8 cellular contexts compared by ENCODE assay signal in the genomic region with DNA sequence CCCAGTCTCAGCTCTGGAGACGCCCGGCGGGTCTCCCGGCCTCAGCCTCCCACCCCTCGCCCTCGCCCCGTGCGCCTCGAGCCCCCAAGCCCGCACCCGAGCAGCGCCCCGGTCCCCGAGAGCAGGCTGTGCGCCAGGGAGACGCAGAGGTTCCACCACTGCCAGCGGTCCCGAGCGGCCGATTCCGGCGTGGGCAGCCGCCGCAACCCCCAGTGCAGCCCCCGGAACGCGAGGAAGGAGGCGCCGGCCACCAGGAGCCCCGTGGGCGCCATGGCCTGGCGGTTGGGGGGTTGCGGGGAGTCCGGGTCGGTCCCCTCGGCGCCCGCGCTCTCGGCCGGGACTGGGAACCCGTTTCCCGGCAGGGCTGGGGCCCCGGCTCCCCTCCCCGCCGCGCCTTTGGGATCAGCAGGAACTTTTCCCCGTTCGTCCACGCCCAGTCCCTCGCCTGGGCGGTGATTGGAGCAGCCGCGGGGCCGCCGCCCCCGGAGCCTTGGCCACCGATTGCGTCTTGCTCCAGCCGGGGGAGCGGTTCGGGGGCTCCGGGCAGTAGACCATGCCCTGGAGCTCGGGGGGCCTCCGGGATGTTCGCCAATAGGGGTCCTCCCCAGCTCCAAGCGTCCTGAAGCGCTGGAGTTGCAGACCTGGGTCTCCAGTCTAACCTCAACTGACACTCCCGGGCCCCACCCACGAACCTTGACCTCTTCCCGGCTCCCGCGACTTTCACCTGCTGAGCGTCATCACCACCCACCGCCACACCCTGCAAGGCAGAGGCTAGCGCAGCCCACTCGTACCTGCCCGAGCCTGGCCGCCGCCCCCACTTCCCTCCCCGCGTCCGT. TPM values are rescaled to one million over a fixed set of nuclear protein-coding genes. Genes with fewer than 3 reads are reported as not detected.
DNase-seq lines count a peak whose midpoint lies in the region; ATAC-seq and TF ChIP-seq lines count a peak whose summit lies in the region.

TLCD2 (minus strand) TSS at position 407 of the 836 bp plus-strand sequence; CDS start at position 272, 135 bp downstream.

- H3K27ac Mint-ChIP-seq in T-cell: peak within 1 kb of the TSS; percentile 66 to 67

- peaks cover 32 to 35% of the 10 kb centered on the region in 2 donors for H3K4me1 ChIP-seq in mucosa of rectum (ENCODE audit: control insufficient read depth in 2 of 2, insufficient read depth in 2 of 2, low read length in 2 of 2)

- H3K4me1 Mint-ChIP-seq in T-cell: peaks cover 18 to 42% (median 22%) of the 10 kb centered on the region in 3 donors

- H3K9me3 Mint-ChIP-seq in T-cell: no peaks in the 10 kb centered on the region

- no peak for TF ChIP-seq POLR2A in erythroblast (IDR thresholded peaks at IDR 0.05; ENCODE audit: low read length)

- H3K27me3 ChIP-seq in GM06990 (replicated peaks; ENCODE audit: control insufficient read depth, insufficient read depth, low read length) (no peaks in the 10 kb centered on the region), mucosa of rectum (ENCODE audit: control insufficient read depth in 2 of 2, insufficient read depth in 2 of 2, low read length in 2 of 2) (no peaks in the 10 kb centered on the region)

- H3K36me3 ChIP-seq in GM06990 (ENCODE audit: control insufficient read depth, insufficient read depth, low read length) (peaks cover 12% of the 10 kb centered on the region), mucosa of rectum (ENCODE audit: control insufficient read depth in 2 of 2, insufficient read depth in 2 of 2, low read length in 2 of 2) (peaks cover 25 to 27% of the 10 kb centered on the region in 2 donors)

- H3K9ac ChIP-seq in mucosa of rectum (ENCODE audit: low read depth in 1 of 2, low read length in 2 of 2): peak within 1 kb of the TSS; percentile 72 to 98

- no peaks in the 10 kb centered on the region for H3K9me3 ChIP-seq in mucosa of rectum (ENCODE audit: control insufficient read depth in 2 of 2, low read length in 2 of 2)

- H3K27ac ChIP-seq in 22Rv1 (peak within 1 kb of the TSS; percentile 100), mucosa of rectum (ENCODE audit: low read depth in 2 of 2, low read length in 2 of 2) (peak within 1 kb of the TSS; percentile 92 to 95)

- ATAC-seq in T-cell (replicated peaks in 1 of 4): peak in 3 of 4 experiments; percentile 39 to 46 (median 39)
- no peak for ATAC-seq in HG03196 (IDR thresholded peaks at IDR 0.05; ENCODE audit: unreplicated experiment)
- no peak for ATAC-seq in HG02759 (IDR thresholded peaks at IDR 0.05; ENCODE audit: unreplicated experiment)
- ATAC-seq in GM21528 (IDR thresholded peaks at IDR 0.05; ENCODE audit: low FRiP score, unreplicated experiment): no peak

- TF ChIP-seq CTCF in 22Rv1 (IDR thresholded peaks at IDR 0.05): no peak
- no peak for TF ChIP-seq CTCF in GM06990 (IDR thresholded peaks at IDR 0.05; ENCODE audit: insufficient read depth, low read length, poor library complexity, severe bottlenecking)

- POLR2A ChIA-PET in T-cell (lab: Charles Lee): no interaction called here

- peak within 1 kb of the TSS; percentile 55 for H3K4me3 ChIP-seq in GM06990 (replicated peaks; ENCODE audit: low read depth, low read length)
- H3K4me3 ChIP-seq in mucosa of rectum (ENCODE audit: low read length in 2 of 2): peak within 1 kb of the TSS; percentile 65 to 82

- peak within 1 kb of the TSS; percentile 64 to 77 (median 68) for H3K4me3 Mint-ChIP-seq in T-cell

- peaks cover 4 to 21% of the 10 kb centered on the region in 2 donors for H3K27me3 Mint-ChIP-seq in T-cell

- CTCF ChIA-PET in T-cell (lab: Charles Lee): no interaction called here

- DNase-seq in GM06990 (ENCODE audit: extremely low read depth, insufficient read length) (no peak), T-cell (peak in 1 of 34 experiments; percentile 14), erythroblast (lab: John Stamatoyannopoulos, UW) (peak; percentile 29 to 70)

- H3K36me3 Mint-ChIP-seq in T-cell: peaks cover 10% of the 10 kb centered on the region

RNA-seq across cellular contexts. Expression of gene TLCD2, which starts in this region (rescaled TPM):
- under 1 TPM; 0.25 to 0.82 (median 0.59) TPM for total RNA-seq in T-cell

Comparison
In these comparisons a context has a peak if more than half of its experiments do, and no peak if none do; other contexts are left out.
1. Peak in ATAC-seq in T-cell; RNA of the gene not detected or under 1 TPM.